In the genomic region with DNA sequence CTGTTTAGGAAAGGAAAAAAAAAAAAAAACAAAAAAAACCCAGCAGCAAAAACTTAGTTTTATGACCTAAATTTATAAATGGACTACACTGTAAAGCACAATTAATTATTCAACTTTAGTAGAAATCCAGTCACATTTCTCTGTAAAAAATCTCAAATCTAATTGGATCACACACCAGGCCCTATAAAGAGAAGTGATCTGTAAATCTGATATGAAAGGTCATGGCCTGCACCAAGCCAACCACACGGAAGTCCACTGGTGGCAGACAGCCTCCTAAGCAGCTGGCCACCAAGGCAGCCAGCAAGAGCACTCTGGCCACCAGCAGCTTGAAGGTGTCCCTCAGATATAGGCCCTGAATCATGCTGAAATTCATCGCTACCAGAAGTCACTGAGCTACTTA, we compare ENCODE assay signal across 1 cellular context.
TF ChIP-seq lines count a peak whose summit lies in the region.

No MANE protein-coding gene starts in this region.

TF ChIP-seq in K562, 482 proteins besides CTCF, POLR2A, EP300 and RAD21 (continued from another document):
- 0 out of 2 replicates have a peak, but pooled peaks have one; percentile 24 for TF ChIP-seq L3MBTL2 (IDR thresholded peaks at IDR 0.05)
- no peak for TF ChIP-seq ZBED1 (IDR thresholded peaks at IDR 0.05)
- peak; percentile 98 for TF ChIP-seq ZBTB9 (CRISPR knock-in tag; IDR thresholded peaks at IDR 0.05)
- no peak; the same call in 1 of the 2 replicates for TF ChIP-seq NFRKB (IDR thresholded peaks at IDR 0.05; ENCODE audit: low read depth)
- TF ChIP-seq, protein P1, sequence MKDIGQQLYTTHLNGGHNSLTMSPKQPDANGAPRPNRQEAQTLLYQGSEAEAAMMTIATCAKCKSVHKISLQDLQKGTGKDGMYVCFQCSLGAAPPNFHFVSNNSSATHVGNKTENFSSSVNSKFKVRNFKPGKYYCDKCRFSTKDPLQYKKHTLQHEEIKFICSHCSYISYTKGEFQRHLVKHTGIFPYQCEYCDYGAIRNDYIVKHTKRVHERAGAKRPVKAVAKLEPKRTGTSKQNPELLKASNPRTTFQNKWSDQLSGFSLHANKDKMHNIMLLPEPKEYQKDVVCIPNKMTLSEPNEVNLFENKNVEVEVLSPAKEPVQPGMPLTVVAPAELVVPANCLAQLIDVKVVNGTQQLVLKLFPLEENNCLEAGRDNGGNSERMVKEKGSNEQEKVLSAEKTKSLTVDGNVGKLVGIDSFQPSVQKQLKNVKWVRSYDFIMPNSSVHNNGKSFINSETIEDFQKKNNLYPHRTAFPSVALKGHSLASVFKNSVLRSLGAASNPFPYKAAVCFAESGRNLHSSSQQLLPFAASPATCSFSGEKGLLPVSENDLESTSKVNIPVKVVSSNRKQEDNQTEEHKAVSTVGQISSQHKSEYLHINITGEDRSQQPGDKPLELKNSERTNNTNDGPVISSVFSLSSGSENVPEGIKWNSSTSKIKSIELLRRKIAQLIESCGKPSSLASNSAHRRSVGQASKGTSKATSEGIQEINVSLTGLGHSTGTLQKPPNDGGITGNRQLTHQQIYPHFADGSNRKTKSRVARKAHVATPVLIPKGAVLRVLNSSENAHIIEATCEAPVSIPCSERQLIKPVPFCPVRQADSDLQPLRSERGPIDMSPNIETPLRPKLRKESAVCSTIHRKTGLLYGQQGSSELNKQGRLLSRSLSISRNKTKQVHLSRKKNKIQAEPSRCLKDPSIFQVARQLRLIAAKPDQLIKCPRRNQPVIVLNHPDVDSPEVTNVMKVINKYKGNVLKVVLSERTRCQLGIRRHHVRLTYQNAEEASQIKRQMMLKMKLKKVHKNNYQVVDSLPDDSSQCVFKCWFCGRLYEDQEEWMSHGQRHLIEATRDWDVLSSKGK (CRISPR knock-in tag; IDR thresholded peaks at IDR 0.05) = no peak
- no peak for TF ChIP-seq ZNF384 (IDR thresholded peaks at IDR 0.05; ENCODE audit: low read depth, low read length)
- no peak for TF ChIP-seq PRMT5 (CRISPR knock-in tag; IDR thresholded peaks at IDR 0.05)
- TF ChIP-seq MTA1 (IDR thresholded peaks at IDR 0.05; ENCODE audit: borderline replicate concordance) = peak; percentile 58; the same call in 1 of the 2 replicates
- TF ChIP-seq, protein P2, sequence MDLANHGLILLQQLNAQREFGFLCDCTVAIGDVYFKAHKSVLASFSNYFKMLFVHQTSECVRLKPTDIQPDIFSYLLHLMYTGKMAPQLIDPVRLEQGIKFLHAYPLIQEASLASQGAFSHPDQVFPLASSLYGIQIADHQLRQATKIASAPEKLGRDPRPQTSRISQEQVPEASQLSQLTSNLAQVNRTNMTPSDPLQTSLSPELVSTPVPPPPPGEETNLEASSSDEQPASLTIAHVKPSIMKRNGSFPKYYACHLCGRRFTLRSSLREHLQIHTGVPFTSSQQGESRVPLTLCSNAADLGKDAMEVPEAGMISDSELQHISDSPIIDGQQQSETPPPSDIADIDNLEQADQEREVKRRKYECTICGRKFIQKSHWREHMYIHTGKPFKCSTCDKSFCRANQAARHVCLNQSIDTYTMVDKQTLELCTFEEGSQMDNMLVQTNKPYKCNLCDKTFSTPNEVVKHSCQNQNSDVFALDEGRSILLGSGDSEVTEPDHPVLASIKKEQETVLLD (IDR thresholded peaks at IDR 0.05) = peak; percentile 27; the same call in 1 of the 2 replicates
- TF ChIP-seq, protein P3, sequence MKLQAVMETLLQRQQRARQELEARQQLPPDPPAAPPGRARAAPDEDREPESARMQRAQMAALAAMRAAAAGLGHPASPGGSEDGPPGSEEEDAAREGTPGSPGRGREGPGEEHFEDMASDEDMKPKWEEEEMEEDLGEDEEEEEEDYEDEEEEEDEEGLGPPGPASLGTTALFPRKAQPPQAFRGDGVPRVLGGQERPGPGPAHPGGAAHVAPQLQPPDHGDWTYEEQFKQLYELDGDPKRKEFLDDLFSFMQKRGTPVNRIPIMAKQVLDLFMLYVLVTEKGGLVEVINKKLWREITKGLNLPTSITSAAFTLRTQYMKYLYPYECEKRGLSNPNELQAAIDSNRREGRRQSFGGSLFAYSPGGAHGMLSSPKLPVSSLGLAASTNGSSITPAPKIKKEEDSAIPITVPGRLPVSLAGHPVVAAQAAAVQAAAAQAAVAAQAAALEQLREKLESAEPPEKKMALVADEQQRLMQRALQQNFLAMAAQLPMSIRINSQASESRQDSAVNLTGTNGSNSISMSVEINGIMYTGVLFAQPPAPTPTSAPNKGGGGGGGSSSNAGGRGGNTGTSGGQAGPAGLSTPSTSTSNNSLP (IDR thresholded peaks at IDR 0.05; ENCODE audit: borderline replicate concordance, low read depth, low read length) = 0 out of 2 replicates have a peak, but pooled peaks have one; percentile 10
- peak; percentile 19; the same call in 1 of the 2 replicates for TF ChIP-seq CBFA2T3 (IDR thresholded peaks at IDR 0.05)
- TF ChIP-seq, protein P4, sequence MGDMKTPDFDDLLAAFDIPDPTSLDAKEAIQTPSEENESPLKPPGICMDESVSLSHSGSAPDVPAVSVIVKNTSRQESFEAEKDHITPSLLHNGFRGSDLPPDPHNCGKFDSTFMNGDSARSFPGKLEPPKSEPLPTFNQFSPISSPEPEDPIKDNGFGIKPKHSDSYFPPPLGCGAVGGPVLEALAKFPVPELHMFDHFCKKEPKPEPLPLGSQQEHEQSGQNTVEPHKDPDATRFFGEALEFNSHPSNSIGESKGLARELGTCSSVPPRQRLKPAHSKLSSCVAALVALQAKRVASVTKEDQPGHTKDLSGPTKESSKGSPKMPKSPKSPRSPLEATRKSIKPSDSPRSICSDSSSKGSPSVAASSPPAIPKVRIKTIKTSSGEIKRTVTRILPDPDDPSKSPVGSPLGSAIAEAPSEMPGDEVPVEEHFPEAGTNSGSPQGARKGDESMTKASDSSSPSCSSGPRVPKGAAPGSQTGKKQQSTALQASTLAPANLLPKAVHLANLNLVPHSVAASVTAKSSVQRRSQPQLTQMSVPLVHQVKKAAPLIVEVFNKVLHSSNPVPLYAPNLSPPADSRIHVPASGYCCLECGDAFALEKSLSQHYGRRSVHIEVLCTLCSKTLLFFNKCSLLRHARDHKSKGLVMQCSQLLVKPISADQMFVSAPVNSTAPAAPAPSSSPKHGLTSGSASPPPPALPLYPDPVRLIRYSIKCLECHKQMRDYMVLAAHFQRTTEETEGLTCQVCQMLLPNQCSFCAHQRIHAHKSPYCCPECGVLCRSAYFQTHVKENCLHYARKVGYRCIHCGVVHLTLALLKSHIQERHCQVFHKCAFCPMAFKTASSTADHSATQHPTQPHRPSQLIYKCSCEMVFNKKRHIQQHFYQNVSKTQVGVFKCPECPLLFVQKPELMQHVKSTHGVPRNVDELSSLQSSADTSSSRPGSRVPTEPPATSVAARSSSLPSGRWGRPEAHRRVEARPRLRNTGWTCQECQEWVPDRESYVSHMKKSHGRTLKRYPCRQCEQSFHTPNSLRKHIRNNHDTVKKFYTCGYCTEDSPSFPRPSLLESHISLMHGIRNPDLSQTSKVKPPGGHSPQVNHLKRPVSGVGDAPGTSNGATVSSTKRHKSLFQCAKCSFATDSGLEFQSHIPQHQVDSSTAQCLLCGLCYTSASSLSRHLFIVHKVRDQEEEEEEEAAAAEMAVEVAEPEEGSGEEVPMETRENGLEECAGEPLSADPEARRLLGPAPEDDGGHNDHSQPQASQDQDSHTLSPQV (IDR thresholded peaks at IDR 0.05) = 0 out of 2 replicates have a peak, but pooled peaks have one; percentile 13
TF ChIP-seq in K562: peak in this region for 34.
